ENCODE assay signal across 28 cellular contexts in genomic region chr16:7355758-7356157, GRCh38. TPM values are rescaled to one million over a fixed set of nuclear protein-coding genes. Genes with fewer than 3 reads are reported as not detected.
"Had no signal": no experiment of that assay in that cellular context is flagged by ENCODE, and none has a peak within 500 bp of the region (broad histone marks: within the 10 kb centered on the region; RNA-seq: fewer than 3 reads in every experiment).

No MANE protein-coding gene starts in this region.

- H3K4me3 ChIP-seq: left lung, lung, mucosa of descending colon, pancreas, right atrium auricular region, skin epidermis, suprapubic skin, thoracic aorta, tibial artery, upper lobe of right lung had no signal

- H3K4me1 ChIP-seq: left lung, pancreas, suprapubic skin, tibial artery, upper lobe of right lung had no signal

- H3K27me3 ChIP-seq: left lung, right atrium auricular region, suprapubic skin, tibial artery, upper lobe of right lung had no signal

- H3K36me3 ChIP-seq: left lung, pancreas, right atrium auricular region, suprapubic skin, thoracic aorta, tibial artery, upper lobe of right lung had no signal

- DNase-seq: head of caudate nucleus; hypothalamus; immature natural killer cell; kidney; left colon; left lung; midbrain; mucosa of descending colon; naive thymus-derived CD4-positive, alpha-beta T cell; pancreas; posterior cingulate gyrus; stimulated activated CD4-positive, alpha-beta T cell treated with anti-CD3 and anti-CD28 coated beads, Interleukin-4, amount 100 ng/mL, for 24 hours; stimulated activated naive CD4-positive, alpha-beta T cell; tibial artery; trophoblast cell; upper lobe of right lung had no signal

- H3K9me3 ChIP-seq: left lung, mucosa of descending colon, pancreas, right atrium auricular region, suprapubic skin, thoracic aorta, tibial artery, upper lobe of right lung had no signal

- H3K27ac ChIP-seq: left lung, pancreas, right atrium auricular region, skin epidermis, suprapubic skin, thoracic aorta, tibial artery, upper lobe of right lung had no signal

- ATAC-seq: left colon; left lung; mucosa of descending colon; naive thymus-derived CD4-positive, alpha-beta T cell; natural killer cell treated with Interleukin-12 subunit alpha and Interleukin-12 subunit beta and Interleukin-15 and Interleukin-18, amount 100 ng/mL, for 72 hours; pancreas; sciatic nerve; stimulated activated effector memory CD8-positive, alpha-beta T cell treated with anti-CD3 and anti-CD28 coated beads, Interleukin-12 subunit alpha, Interleukin-12 subunit beta, amount 100 ng/mL, for 72 hours; upper lobe of right lung had no signal

RNA-seq across cellular contexts. Expression of gene RBFOX1, which starts 23.1 kb away (rescaled TPM):
- total RNA-seq: left lung; mesenteric fat pad; naive thymus-derived CD4-positive, alpha-beta T cell; natural killer cell treated with Interleukin-12 subunit alpha and Interleukin-12 subunit beta and Interleukin-15 and Interleukin-18, amount 100 ng/mL, for 72 hours; osteoblast; pulmonary artery endothelial cell; renal cortical epithelial cell; thoracic aorta; upper lobe of right lung had no signal
